ENCODE assay signal across 14 cellular contexts in the genomic region with DNA sequence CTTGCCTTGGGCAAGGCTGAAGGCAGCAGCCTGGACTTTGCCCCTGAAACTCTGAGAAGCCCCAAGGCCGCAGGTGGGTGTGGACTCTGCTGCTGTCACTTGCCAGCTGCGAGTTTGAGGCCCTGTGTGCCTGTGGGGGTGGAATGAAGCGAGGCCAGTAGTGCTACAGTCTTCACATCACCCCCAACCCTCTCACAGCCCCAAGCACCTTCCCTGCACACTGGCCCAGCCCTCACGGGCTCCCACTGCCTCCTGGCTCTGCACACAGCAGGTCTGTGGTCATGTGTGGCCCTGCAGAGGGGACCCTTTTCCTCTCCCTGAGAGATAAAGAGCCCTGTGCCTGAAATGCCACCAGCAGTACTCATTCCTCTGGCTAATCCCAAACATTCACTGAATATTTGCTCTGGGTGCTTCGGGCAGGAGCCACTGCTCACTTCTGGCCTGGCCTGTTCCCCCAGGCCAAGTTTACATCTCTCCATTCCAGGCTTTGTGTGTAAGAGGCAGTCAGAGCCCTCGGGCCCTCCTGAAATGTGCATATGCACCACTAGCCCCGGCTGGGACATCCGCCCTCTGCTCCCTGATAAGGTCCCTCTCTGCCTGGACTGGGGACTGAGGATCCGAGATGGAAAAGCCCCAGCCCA. TPM values are rescaled to one million over a fixed set of nuclear protein-coding genes. Genes with fewer than 3 reads are reported as not detected.
A peak's percentile ranks its signal among the peaks of the same experiment; 100 is the strongest.
DNase-seq lines count a peak whose midpoint lies in the region; ATAC-seq, FAIRE-seq and TF ChIP-seq lines count a peak whose summit lies in the region.
"Had no signal": no experiment of that assay in that cellular context is flagged by ENCODE, and none has a peak within 500 bp of the region (broad histone marks: within the 10 kb centered on the region; RNA-seq: fewer than 3 reads in every experiment).

No MANE protein-coding gene starts in this region.

- in situ Hi-C loops in K562 (cut with MboI), result no loop called here

- H3K36me3 ChIP-seq in SK-N-SH (replicated peaks in 1 of 2; ENCODE audit: control insufficient read depth in 1 of 2, insufficient read depth in 2 of 2, low read length in 1 of 2), result no peaks in the 10 kb centered on the region
- H3K36me3 ChIP-seq in K562 (ENCODE audit: control insufficient read depth, insufficient read depth, low read length), result peaks cover 9% of the 10 kb centered on the region; the same call in 2 of the 3 replicates
- peaks cover 0 to 9% (median 6%) of the 10 kb centered on the region in 3 donors for H3K36me3 ChIP-seq in tibial nerve

- CTCF ChIA-PET in SK-N-SH (lab: Yijun Ruan, JAX) (interaction anchor here (1.0 kb wide), 1 partner anchor 19 kb away, joined by 5 read pairs; no protein-coding TSS in a partner anchor), K562 (lab: Yijun Ruan, JAX; ENCODE audit: low intra/inter-chr PET ratio) (no interaction called here)

- no peak overlapping the region for H3K4me3 ChIP-seq in SK-N-SH (ENCODE audit: low read depth in 2 of 2, low read length in 1 of 2)
- no peak overlapping the region for H3K4me3 ChIP-seq in K562
- no peak overlapping the region for H3K4me3 ChIP-seq in tibial nerve

- 67% methylated on average over 1 of the region's 9 CpGs for WGBS in SK-N-SH (ENCODE audit: low lambda C conversion rate)
- WGBS in K562 (ENCODE audit: insufficient coverage, low coverage, missing lambda C conversion rate), result 23% methylated on average over 6 of the region's 9 CpGs
- 32% methylated on average over 9 of the region's 9 CpGs for WGBS in tibial nerve, 2 donors

- H4K20me1 ChIP-seq in SK-N-SH (ENCODE audit: insufficient read depth), result no peaks in the 10 kb centered on the region
- no peaks in the 10 kb centered on the region for H4K20me1 ChIP-seq in K562 (replicated peaks; ENCODE audit: control insufficient read depth, insufficient read depth, low read length)

- TF ChIP-seq EP300 in SK-N-SH (IDR thresholded peaks at IDR 0.05; ENCODE audit: borderline replicate concordance in 1 of 2, low read depth in 1 of 2, low read length in 1 of 2) (no peak), K562 (IDR thresholded peaks at IDR 0.05; ENCODE audit: low read length) (no peak), tibial nerve (IDR thresholded peaks at IDR 0.05) (no peak)

- H3K9me2 ChIP-seq in SK-N-SH, result no peaks in the 10 kb centered on the region

- no peaks in the 10 kb centered on the region for H3K79me2 ChIP-seq in SK-N-SH (ENCODE audit: insufficient read depth)
- peaks cover 52% of the 10 kb centered on the region for H3K79me2 ChIP-seq in K562 (ENCODE audit: control insufficient read depth, insufficient read depth, low read length)

- TF ChIP-seq CTCF in SK-N-SH (IDR thresholded peaks at IDR 0.05), result no peak
- TF ChIP-seq CTCF in K562 (IDR thresholded peaks at IDR 0.05 in 2 of 3, conservative IDR thresholded peaks at IDR 0.05 in 1 of 3; ENCODE audit: insufficient read depth in 2 of 3, low read depth in 1 of 3, low read length in 3 of 3), result no peak
- no peak for TF ChIP-seq CTCF in tibial nerve (IDR thresholded peaks at IDR 0.05)

- intact Hi-C loops in K562 (cut with micrococcal nuclease), result no loop called here
- intact Hi-C loops in left colon (cut with DNase I, micrococcal nuclease), result no loop called here

- H3K9ac ChIP-seq in SK-N-SH (no peak overlapping the region), K562 (ENCODE audit: insufficient read depth in 1 of 2, low read depth in 2 of 2, low read length in 2 of 2) (peak overlapping the region; percentile 44 to 88; a peak in 3 of 4 replicates)

- BruUV-seq in K562 (replicated peaks; lab: Mats Ljungman, UMichigan), result no TSS peak

- peak; percentile 70 for DNase-seq in SK-N-SH
- peak in 2 of 4 experiments; percentile 46 to 66 for DNase-seq in K562 (ENCODE audit: extremely low read depth in 1 of 4, low spot score in 3 of 4)
- DNase-seq in left colon, result peak; percentile 73 to 76
- no peak for DNase-seq in tibial nerve (ENCODE audit: low spot score in 2 of 2)
- DNase-seq in H4 (ENCODE audit: low spot score), result no peak
- DNase-seq in NAMALWA (ENCODE audit: low spot score), result no peak
- DNase-seq: activated CD4-positive, alpha-beta memory T cell treated with anti-CD3 and anti-CD28 coated beads for 36 hours; activated naive CD4-positive, alpha-beta T cell treated with Interleukin-2 at 50 U/mL for 16 hours; T-helper 2 cell had no signal

- no peak for TF ChIP-seq POLR2A in K562 (conservative IDR thresholded peaks at IDR 0.05)
- TF ChIP-seq POLR2A in tibial nerve (IDR thresholded peaks at IDR 0.05), result no peak

- H3K4me2 ChIP-seq in SK-N-SH (no peak overlapping the region), K562 (ENCODE audit: insufficient read depth, low read length) (peak overlapping the region; percentile 14; the same call in 1 of the 2 replicates)

- TF ChIP-seq RAD21 in SK-N-SH (IDR thresholded peaks at IDR 0.05; ENCODE audit: low read length) (no peak), K562 (CRISPR knock-in tag; conservative IDR thresholded peaks at IDR 0.05 in 1 of 2, IDR thresholded peaks at IDR 0.05 in 1 of 2) (no peak)

- H3K4me1 ChIP-seq in SK-N-SH (ENCODE audit: control insufficient read depth in 1 of 2, insufficient read depth in 2 of 2, low read depth in 1 of 2, low read length in 1 of 2) (peaks cover 8 to 55% of the 10 kb centered on the region in 2 experiments; a peak in 3 of 4 replicates), K562 (replicated peaks in 1 of 2; ENCODE audit: control insufficient read depth in 2 of 2, insufficient read depth in 2 of 2, low read length in 2 of 2) (peaks cover 51 to 85% of the 10 kb centered on the region in 2 experiments), tibial nerve (peaks cover 0 to 99% (median 57%) of the 10 kb centered on the region in 4 donors)

- peak; percentile 37 for FAIRE-seq in K562 (lab: Jason Lieb, UNC)
- FAIRE-seq: frontal cortex had no signal

- no peaks in the 10 kb centered on the region for H3F3A ChIP-seq in SK-N-SH (replicated peaks; ENCODE audit: insufficient read depth)

- no peak overlapping the region for H2AFZ ChIP-seq in SK-N-SH (ENCODE audit: low read depth)
- H2AFZ ChIP-seq in K562 (ENCODE audit: low read depth, low read length), result no peak overlapping the region

- H3K9me3 ChIP-seq in SK-N-SH (no peaks in the 10 kb centered on the region), K562 (replicated peaks; ENCODE audit: control insufficient read depth, insufficient read depth, low read depth, low read length) (no peaks in the 10 kb centered on the region), tibial nerve (no peaks in the 10 kb centered on the region)

- H3K27ac ChIP-seq in SK-N-SH (ENCODE audit: low read depth in 2 of 2, low read length in 1 of 2) (no peak overlapping the region; a peak in 1 of 4 replicates), K562 (ENCODE audit: extremely low read depth, low read depth, low read length) (peak overlapping the region; percentile 92), tibial nerve (peak overlapping the region in 3 of 4 donors; percentile 80 to 95 (median 95))
- H3K27ac ChIP-seq: 22Rv1 had no signal

- H3K9me1 ChIP-seq in K562 (ENCODE audit: control insufficient read depth, insufficient read depth, low read length), result no peaks in the 10 kb centered on the region

- no peaks in the 10 kb centered on the region for H3K27me3 ChIP-seq in SK-N-SH (ENCODE audit: insufficient read depth)
- no peaks in the 10 kb centered on the region for H3K27me3 ChIP-seq in K562 (ENCODE audit: control insufficient read depth in 2 of 2, insufficient read depth in 2 of 2, low read length in 2 of 2)
- H3K27me3 ChIP-seq in tibial nerve, result no peaks in the 10 kb centered on the region

- no peak for ATAC-seq in SK-N-SH treated with all-trans-retinoic acid at 6 μM for 48 hours
- ATAC-seq in K562, result no peak
- peak; percentile 51 for ATAC-seq in left colon
- ATAC-seq in GM19463 (IDR thresholded peaks at IDR 0.05; ENCODE audit: unreplicated experiment), result no peak

- POLR2A ChIA-PET in SK-N-SH (lab: Yijun Ruan, JAX), result no interaction called here
- POLR2A ChIA-PET in K562 (lab: Yijun Ruan, JAX), result interaction anchor here (1.1 to 1.8 kb wide), 3 partner anchors 8 to 65 kb away, joined by 4 to 5 read pairs (median 5); no protein-coding TSS in a partner anchor

RNA-seq across cellular contexts. Expression of a gene that starts 17.7 kb away (rescaled TPM):
- polyA plus RNA-seq in SK-N-SH (2012; rRNA removed), result 0.16 and 0.21 TPM in 2 replicates
- 0.15 and 0.34 TPM in 2 replicates for polyA plus RNA-seq in SK-N-SH (2012; cell fraction: cytosol; rRNA removed)
- 0.13 and 0.18 TPM in 2 replicates for polyA plus RNA-seq in SK-N-SH (2012; cell fraction: nucleus; rRNA removed)
- 6.4 and 13.2 TPM in 2 replicates for total RNA-seq in K562 (2011; cell fraction: chromatin; rRNA removed; ENCODE audit: low replicate concordance)
- 12.2 and 15.0 TPM in 2 replicates for total RNA-seq in K562 (2011; cell fraction: nucleolus; rRNA removed)
- 10.2 and 10.6 TPM in 2 replicates for total RNA-seq in K562 (2011; cell fraction: nucleoplasm; rRNA removed)
- 4.6 and 5.7 TPM in 2 replicates for total RNA-seq in K562 (2014; rRNA removed)
- total RNA-seq in K562 (2014; rRNA removed; fragmentation: Illumina TruSeq; extraction: Trizol), result 2.8 and 3.5 TPM in 2 replicates
- total RNA-seq in K562 (2015; rRNA removed; fragmentation: Illumina TruSeq; extraction: Trizol), result 4.3 and 4.6 TPM in 2 replicates
- total RNA-seq in K562 (2021), result 11.4 and 11.5 TPM in 2 replicates
- polyA plus RNA-seq in K562 (2011; rRNA removed), result 6.6 and 6.8 TPM in 2 replicates
- 8.2 and 17.9 TPM in 2 replicates for polyA plus RNA-seq in K562 (2011; cell fraction: cytosol; rRNA removed)
- 6.0 and 12.6 TPM in 2 replicates for polyA plus RNA-seq in K562 (2011; cell fraction: nucleus; rRNA removed)
- 4.6 and 7.2 TPM in 2 replicates for polyA plus RNA-seq in K562 (2012)
- polyA plus RNA-seq in K562 (2014; fragmentation: Illumina TruSeq; extraction: Trizol), result 4.2 and 5.4 TPM in 2 replicates
- polyA plus RNA-seq in K562 (2014; fragmentation: Nextera tagmentation; extraction: Ambion mirVana), result under 1 TPM; 0.10 to 0.18 TPM
- 6.0 and 7.0 TPM in 2 replicates for polyA plus RNA-seq in K562 (2014; rRNA removed)
- 10.3 and 15.4 TPM in 2 replicates for polyA minus RNA-seq in K562 (2011; rRNA and poly(A)+ RNA removed)
- polyA minus RNA-seq in K562 (2011; cell fraction: cytosol; rRNA and poly(A)+ RNA removed), result 18.6 and 19.4 TPM in 2 replicates
- 4.6 and 5.1 TPM in 2 replicates for polyA minus RNA-seq in K562 (2011; cell fraction: nucleus; rRNA and poly(A)+ RNA removed)
- 10 to 100 TPM in 1 of 2 donors, 1 to 10 TPM in 1; 5.6 to 10.7 TPM for total RNA-seq in left colon
- total RNA-seq in tibial nerve, result 10 to 100 TPM; 26.2 to 32.7 (median 32.2) TPM
- 0.80 and 1.1 TPM in 2 replicates for total RNA-seq in H4 (2014; rRNA removed; shearing (Covaris generic))
- total RNA-seq: dermis microvascular lymphatic vessel endothelial cell had no signal

RNA-seq across cellular contexts. Expression of a gene that starts 27.6 kb away (rescaled TPM):
- polyA plus RNA-seq in SK-N-SH (2012; rRNA removed) (7.5 and 7.7 TPM in 2 replicates), K562 (2011; rRNA removed) (20.0 and 21.7 TPM in 2 replicates), K562 (2014; fragmentation: Illumina TruSeq; extraction: Trizol) (37.7 and 40.8 TPM in 2 replicates), K562 (2014; fragmentation: Nextera tagmentation; extraction: Ambion mirVana) (10 to 100 TPM; 10.9 to 13.1 TPM), K562 (2014; rRNA removed) (23.6 and 29.1 TPM in 2 replicates)
- 6.2 and 7.6 TPM in 2 replicates for polyA plus RNA-seq in SK-N-SH (2012; cell fraction: cytosol; rRNA removed)
- 7.8 and 8.4 TPM in 2 replicates for polyA plus RNA-seq in SK-N-SH (2012; cell fraction: nucleus; rRNA removed)
- total RNA-seq in K562 (2011; cell fraction: chromatin; rRNA removed; ENCODE audit: low replicate concordance), result 31.0 and 48.3 TPM in 2 replicates
- 30.9 and 36.7 TPM in 2 replicates for total RNA-seq in K562 (2011; cell fraction: nucleolus; rRNA removed)
- 33.9 and 34.4 TPM in 2 replicates for total RNA-seq in K562 (2011; cell fraction: nucleoplasm; rRNA removed)
- total RNA-seq in K562 (2014; rRNA removed) (25.5 and 28.3 TPM in 2 replicates), K562 (2014; rRNA removed; fragmentation: Illumina TruSeq; extraction: Trizol) (28.6 and 29.0 TPM in 2 replicates), K562 (2015; rRNA removed; fragmentation: Illumina TruSeq; extraction: Trizol) (26.8 and 27.1 TPM in 2 replicates), K562 (2021) (51.8 and 54.3 TPM in 2 replicates), left colon (10 to 100 TPM; 33.1 to 36.3 TPM), tibial nerve (10 to 100 TPM; 18.0 to 38.2 (median 26.9) TPM)
- 23.2 and 29.6 TPM in 2 replicates for polyA plus RNA-seq in K562 (2011; cell fraction: cytosol; rRNA removed)
- 13.3 and 18.3 TPM in 2 replicates for polyA plus RNA-seq in K562 (2011; cell fraction: nucleus; rRNA removed)
- 23.3 and 33.4 TPM in 2 replicates for polyA plus RNA-seq in K562 (2012)
- 31.6 and 37.3 TPM in 2 replicates for polyA minus RNA-seq in K562 (2011; rRNA and poly(A)+ RNA removed)
- 23.3 and 24.0 TPM in 2 replicates for polyA minus RNA-seq in K562 (2011; cell fraction: cytosol; rRNA and poly(A)+ RNA removed)
- polyA minus RNA-seq in K562 (2011; cell fraction: nucleus; rRNA and poly(A)+ RNA removed), result 13.6 and 15.8 TPM in 2 replicates
- total RNA-seq in H4 (2014; rRNA removed; shearing (Covaris generic)), result 18.0 and 19.8 TPM in 2 replicates

RNA-seq across cellular contexts. Expression of a gene that starts 45.9 kb away (rescaled TPM):
- polyA plus RNA-seq in SK-N-SH (2012; rRNA removed) (375 and 436 TPM in 2 replicates), K562 (2011; rRNA removed) (669 and 756 TPM in 2 replicates), K562 (2014; fragmentation: Illumina TruSeq; extraction: Trizol) (528 and 598 TPM in 2 replicates), K562 (2014; fragmentation: Nextera tagmentation; extraction: Ambion mirVana) (100 to 1,000 TPM in 1 of 2 experiments, 10 to 100 TPM in 1; 93.1 to 125 TPM), K562 (2014; rRNA removed) (638 and 723 TPM in 2 replicates)
- 311 and 361 TPM in 2 replicates for polyA plus RNA-seq in SK-N-SH (2012; cell fraction: cytosol; rRNA removed)
- polyA plus RNA-seq in SK-N-SH (2012; cell fraction: nucleus; rRNA removed), result 604 and 658 TPM in 2 replicates
- total RNA-seq in K562 (2011; cell fraction: chromatin; rRNA removed; ENCODE audit: low replicate concordance), result 183 and 296 TPM in 2 replicates
- total RNA-seq in K562 (2011; cell fraction: nucleolus; rRNA removed), result 255 and 271 TPM in 2 replicates
- 227 and 246 TPM in 2 replicates for total RNA-seq in K562 (2011; cell fraction: nucleoplasm; rRNA removed)
- total RNA-seq in K562 (2014; rRNA removed) (311 and 355 TPM in 2 replicates), K562 (2014; rRNA removed; fragmentation: Illumina TruSeq; extraction: Trizol) (320 and 405 TPM in 2 replicates), K562 (2015; rRNA removed; fragmentation: Illumina TruSeq; extraction: Trizol) (153 and 156 TPM in 2 replicates), K562 (2021) (308 and 361 TPM in 2 replicates), left colon (100 to 1,000 TPM; 256 to 277 TPM), tibial nerve (100 to 1,000 TPM; 347 to 405 (median 390) TPM)
- polyA plus RNA-seq in K562 (2011; cell fraction: cytosol; rRNA removed), result 757 and 998 TPM in 2 replicates
- polyA plus RNA-seq in K562 (2011; cell fraction: nucleus; rRNA removed), result 651 and 768 TPM in 2 replicates
- polyA plus RNA-seq in K562 (2012), result 264 and 832 TPM in 2 replicates
- 190 and 217 TPM in 2 replicates for polyA minus RNA-seq in K562 (2011; rRNA and poly(A)+ RNA removed)
- 89.9 and 115 TPM in 2 replicates for polyA minus RNA-seq in K562 (2011; cell fraction: cytosol; rRNA and poly(A)+ RNA removed)
- polyA minus RNA-seq in K562 (2011; cell fraction: nucleus; rRNA and poly(A)+ RNA removed), result 99.2 and 197 TPM in 2 replicates
- total RNA-seq in H4 (2014; rRNA removed; shearing (Covaris generic)), result 379 and 444 TPM in 2 replicates

RNA-seq across cellular contexts. Expression of a gene that starts 58.1 kb away (rescaled TPM):
- 77.3 and 97.2 TPM in 2 replicates for polyA plus RNA-seq in SK-N-SH (2012; rRNA removed)
- polyA plus RNA-seq in SK-N-SH (2012; cell fraction: cytosol; rRNA removed), result 67.1 and 75.9 TPM in 2 replicates
- 48.9 and 89.0 TPM in 2 replicates for polyA plus RNA-seq in SK-N-SH (2012; cell fraction: nucleus; rRNA removed)
- total RNA-seq in K562 (2011; cell fraction: chromatin; rRNA removed; ENCODE audit: low replicate concordance), result 27.9 and 59.9 TPM in 2 replicates
- total RNA-seq in K562 (2011; cell fraction: nucleolus; rRNA removed), result 57.2 and 59.7 TPM in 2 replicates
- 42.7 and 46.9 TPM in 2 replicates for total RNA-seq in K562 (2011; cell fraction: nucleoplasm; rRNA removed)
- 223 and 264 TPM in 2 replicates for total RNA-seq in K562 (2014; rRNA removed)
- total RNA-seq in K562 (2014; rRNA removed; fragmentation: Illumina TruSeq; extraction: Trizol), result 33.0 and 44.9 TPM in 2 replicates
- total RNA-seq in K562 (2015; rRNA removed; fragmentation: Illumina TruSeq; extraction: Trizol), result 84.3 and 93.3 TPM in 2 replicates
- 109 and 110 TPM in 2 replicates for total RNA-seq in K562 (2021)
- polyA plus RNA-seq in K562 (2011; rRNA removed), result 75.6 and 90.4 TPM in 2 replicates
- polyA plus RNA-seq in K562 (2011; cell fraction: cytosol; rRNA removed), result 89.9 and 177 TPM in 2 replicates
- 53.3 and 77.5 TPM in 2 replicates for polyA plus RNA-seq in K562 (2011; cell fraction: nucleus; rRNA removed)
- 85.4 and 89.3 TPM in 2 replicates for polyA plus RNA-seq in K562 (2012)
- 29.0 and 64.7 TPM in 2 replicates for polyA plus RNA-seq in K562 (2014; fragmentation: Illumina TruSeq; extraction: Trizol)
- 1 to 10 TPM; 3.0 to 8.2 TPM for polyA plus RNA-seq in K562 (2014; fragmentation: Nextera tagmentation; extraction: Ambion mirVana)
- 216 and 229 TPM in 2 replicates for polyA plus RNA-seq in K562 (2014; rRNA removed)
- polyA minus RNA-seq in K562 (2011; rRNA and poly(A)+ RNA removed), result 12.0 and 12.6 TPM in 2 replicates
- 14.5 and 18.6 TPM in 2 replicates for polyA minus RNA-seq in K562 (2011; cell fraction: cytosol; rRNA and poly(A)+ RNA removed)
- polyA minus RNA-seq in K562 (2011; cell fraction: nucleus; rRNA and poly(A)+ RNA removed), result 16.3 and 27.0 TPM in 2 replicates
- total RNA-seq in left colon, result 10 to 100 TPM; 57.6 to 60.7 TPM
- 100 to 1,000 TPM; 178 to 206 (median 197) TPM for total RNA-seq in tibial nerve
- 92.5 and 123 TPM in 2 replicates for total RNA-seq in H4 (2014; rRNA removed; shearing (Covaris generic))

Comparison
In these comparisons a context has a peak if more than half of its experiments do, and no peak if none do; other contexts are left out.
1. DNase-seq: peak in SK-N-SH (single experiment) and left colon (2 of 2); none in tibial nerve (0 of 2), H4 (single experiment) and NAMALWA (single experiment).
2. H3K27ac ChIP-seq: peak in K562 (single experiment) and tibial nerve (3 of 4); none in SK-N-SH (0 of 2).